In the genomic region with DNA sequence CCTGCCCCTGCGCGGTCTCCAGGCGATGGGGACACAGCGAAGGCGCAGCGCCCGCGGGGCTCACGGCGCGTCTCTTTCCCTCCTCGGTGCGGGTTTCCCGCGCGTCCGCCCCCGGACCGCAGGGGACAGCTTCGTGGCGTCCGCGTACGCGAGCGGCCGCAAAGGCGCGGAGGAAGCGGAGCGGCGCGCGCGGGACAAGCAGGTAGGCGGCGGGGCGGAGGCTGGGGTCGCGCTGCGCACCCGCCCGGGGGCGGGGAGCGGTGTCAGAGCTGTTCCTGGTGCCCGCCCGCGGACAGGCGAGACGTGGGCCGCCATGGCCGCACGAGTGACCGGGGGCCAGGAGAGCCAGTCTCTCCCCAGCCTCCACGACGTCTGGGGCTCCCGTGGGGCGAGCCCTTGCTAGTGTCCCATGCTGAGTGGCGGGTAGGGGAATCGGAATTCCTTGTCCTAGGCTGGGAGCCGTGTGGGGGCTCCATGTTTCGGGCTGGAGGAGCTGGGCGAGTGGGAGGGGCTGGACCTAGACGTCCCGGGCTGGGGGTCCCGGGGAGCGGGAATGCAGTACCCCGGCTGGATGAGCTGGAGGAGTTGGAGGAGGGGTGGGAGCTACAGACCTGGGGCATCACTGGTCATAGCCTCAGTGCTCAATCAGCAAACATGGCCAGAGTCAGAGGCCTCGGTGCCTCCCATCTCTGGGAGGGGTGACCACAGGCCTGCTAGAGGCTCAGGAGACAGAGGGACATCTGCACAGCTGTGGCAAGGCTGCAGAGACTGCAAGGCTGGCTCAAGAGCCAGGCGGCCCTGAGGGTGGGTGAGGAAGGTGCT, we compare ENCODE assay signal across 9 cellular contexts. TPM values are rescaled to one million over a fixed set of nuclear protein-coding genes. Genes with fewer than 3 reads are reported as not detected.
A peak's percentile ranks its signal among the peaks of the same experiment; 100 is the strongest.
DNase-seq lines count a peak whose midpoint lies in the region; ATAC-seq and TF ChIP-seq lines count a peak whose summit lies in the region.
"Had no signal": no experiment of that assay in that cellular context is flagged by ENCODE, and none has a peak within 500 bp of the region (broad histone marks: within the 10 kb centered on the region; RNA-seq: fewer than 3 reads in every experiment).

No MANE protein-coding gene starts in this region.

- no peaks in the 10 kb centered on the region for H3K4me1 Mint-ChIP-seq in CD14-positive monocyte

- H2BK12ac ChIP-seq in neuronal stem cell (ENCODE audit: low read length): no peak overlapping the region

- H2BK5ac ChIP-seq in neuronal stem cell (ENCODE audit: low read length): peak overlapping the region; percentile 47

- H2AFZ ChIP-seq in neuronal stem cell (ENCODE audit: low read length): peak overlapping the region; percentile 95

- H4K8ac ChIP-seq in neuronal stem cell (ENCODE audit: low read depth, low read length): no peak overlapping the region

- H3K4me3 Mint-ChIP-seq in CD14-positive monocyte: peak overlapping the region in 1 of 2 donors; percentile 40

- H3K27ac ChIP-seq in neuronal stem cell (replicated peaks; ENCODE audit: low read length): no peak overlapping the region

- no peak for ATAC-seq in GM21528 (IDR thresholded peaks at IDR 0.05; ENCODE audit: low FRiP score, unreplicated experiment)
- ATAC-seq in GM21723 (IDR thresholded peaks at IDR 0.05; ENCODE audit: unreplicated experiment): no peak

- no peak overlapping the region for H3K4ac ChIP-seq in neuronal stem cell (ENCODE audit: low read length)

- DNase-seq in CD14-positive monocyte (ENCODE audit: low spot score): peak; percentile 45
- no peak for DNase-seq in NB4 (ENCODE audit: low read depth)
- no peak for DNase-seq in fibroblast of the aortic adventitia (ENCODE audit: low read depth)
- DNase-seq in neuronal stem cell (ENCODE audit: low spot score): no peak
- DNase-seq in NK-92 (lab: John Stamatoyannopoulos, UW; ENCODE audit: unreplicated experiment): no peak
- no peak for DNase-seq in NOMO-1 (lab: John Stamatoyannopoulos, UW; ENCODE audit: unreplicated experiment in 2 of 2)
- DNase-seq: NCI-H226 had no signal

- H3K27me3 ChIP-seq in neuronal stem cell (ENCODE audit: control insufficient read depth in 3 of 3, insufficient read depth in 3 of 3, low read depth in 1 of 3, low read length in 3 of 3): peaks cover 8 to 52% (median 51%) of the 10 kb centered on the region in 3 experiments

- H3K23ac ChIP-seq in neuronal stem cell (ENCODE audit: low read depth, low read length, poor library complexity): peak overlapping the region; percentile 92

- peak overlapping the region; percentile 55 for H3K4me3 ChIP-seq in NB4 (ENCODE audit: low read depth, low read length)
- H3K4me3 ChIP-seq in fibroblast of the aortic adventitia (ENCODE audit: low read depth, low read length): peak overlapping the region; percentile 57
- peak overlapping the region; percentile 51 to 80 for H3K4me3 ChIP-seq in neuronal stem cell (ENCODE audit: low read length in 2 of 2)

- no peak overlapping the region for H3K27ac Mint-ChIP-seq in CD14-positive monocyte

- H3K4me2 ChIP-seq in neuronal stem cell (ENCODE audit: insufficient read depth, low read length, poor library complexity, severe bottlenecking): peak overlapping the region; percentile 92

- no peak overlapping the region for H2BK15ac ChIP-seq in neuronal stem cell (ENCODE audit: low read length)

- intact Hi-C loops in CD14-positive monocyte (cut with micrococcal nuclease): no loop called here

- peak overlapping the region; percentile 87 for H3K18ac ChIP-seq in neuronal stem cell (ENCODE audit: low read length)

- H3K36me3 ChIP-seq in neuronal stem cell (replicated peaks in 1 of 2; ENCODE audit: control insufficient read depth in 2 of 2, insufficient read depth in 2 of 2, low read length in 2 of 2): no peaks in the 10 kb centered on the region

- peak overlapping the region; percentile 76 for H2AK5ac ChIP-seq in neuronal stem cell (ENCODE audit: low read depth, low read length)

- no CpG with 5 or more reads among the region's 70 CpGs for WGBS in neuronal stem cell (ENCODE audit: extremely low coverage in 2 of 2, insufficient read length in 2 of 2, insufficient replicate concordance in 1 of 2), 2 donors

- H2BK120ac ChIP-seq in neuronal stem cell (ENCODE audit: low read depth, low read length): no peak overlapping the region

- no peaks in the 10 kb centered on the region for H3K9me3 ChIP-seq in neuronal stem cell (replicated peaks in 1 of 2; ENCODE audit: control insufficient read depth in 2 of 2, insufficient read depth in 1 of 2, low read depth in 1 of 2, low read length in 2 of 2)

- H3K27me3 Mint-ChIP-seq in CD14-positive monocyte (ENCODE audit: low read depth in 3 of 3): peaks cover 47 to 72% (median 57%) of the 10 kb centered on the region in 3 donors

- no peak for TF ChIP-seq POLR2A in NB4 (IDR thresholded peaks at IDR 0.05; ENCODE audit: extremely low read depth, insufficient read length)

- H4K91ac ChIP-seq in neuronal stem cell (ENCODE audit: low read depth, low read length, poor library complexity): no peak overlapping the region

- H3K36me3 Mint-ChIP-seq in CD14-positive monocyte: no peaks in the 10 kb centered on the region

- H3K9me3 Mint-ChIP-seq in CD14-positive monocyte: peaks cover 0 to 14% (median 4%) of the 10 kb centered on the region in 7 donors

- H3K9ac ChIP-seq in neuronal stem cell (ENCODE audit: low read depth, low read length, poor library complexity): peak overlapping the region; percentile 91

- H3K4me1 ChIP-seq in neuronal stem cell (ENCODE audit: control insufficient read depth in 2 of 2, insufficient read depth in 1 of 2, low read depth in 1 of 2, low read length in 2 of 2): peaks cover 6 to 11% of the 10 kb centered on the region in 2 donors

- peak overlapping the region; percentile 32 for H3K14ac ChIP-seq in neuronal stem cell (ENCODE audit: low read length)

- TF ChIP-seq CTCF in CD14-positive monocyte (IDR thresholded peaks at IDR 0.05) (no peak), NB4 (IDR thresholded peaks at IDR 0.05; ENCODE audit: low read depth, low read length) (no peak), fibroblast of the aortic adventitia (IDR thresholded peaks at IDR 0.05; ENCODE audit: insufficient read depth, low read length) (no peak)

- peaks cover 6% of the 10 kb centered on the region for H3K79me1 ChIP-seq in neuronal stem cell (ENCODE audit: low read depth, low read length)

RNA-seq across cellular contexts. Expression of gene NKD2, which starts 1.0 kb away (rescaled TPM):
- polyA plus RNA-seq in CD14-positive monocyte: not detected
- 0.81 TPM in 1 of 2 replicates, not detected in the other for total RNA-seq in fibroblast of the aortic adventitia (ENCODE audit: low replicate concordance)
- polyA plus RNA-seq in neuronal stem cell (2013, experiment 1 of 2): 11.1 TPM
- polyA plus RNA-seq in neuronal stem cell (2013, experiment 2 of 2): 11.1 TPM
